ENCODE assay signal across 15 cellular contexts in genomic region chr3:99845335-99845734, GRCh38. TPM values are rescaled to one million over a fixed set of nuclear protein-coding genes. Genes with fewer than 3 reads are reported as not detected.
DNase-seq lines count a peak whose midpoint lies in the region; ATAC-seq and TF ChIP-seq lines count a peak whose summit lies in the region.
"Had no signal": no experiment of that assay in that cellular context is flagged by ENCODE, and none has a peak within 500 bp of the region (broad histone marks: within the 10 kb centered on the region; RNA-seq: fewer than 3 reads in every experiment).

No MANE protein-coding gene starts in this region.

- H3K9me3 ChIP-seq in Peyer's patch = no peaks in the 10 kb centered on the region
- H3K9me3 ChIP-seq in left lung = no peaks in the 10 kb centered on the region
- H3K9me3 ChIP-seq in subcutaneous abdominal adipose tissue (ENCODE audit: control insufficient read depth in 5 of 5, low read length in 5 of 5) = peaks cover 0 to 6% (median 0%) of the 10 kb centered on the region in 5 donors
- H3K9me3 ChIP-seq: ovary, SK-N-SH had no signal

- in situ Hi-C loops in KBM-7 (cut with MboI; ENCODE audit: low pct_unique_long_range_greater_than_20kb, low sequenced_read_pairs) = no loop called here

- peaks cover 0 to 1% (median 0%) of the 10 kb centered on the region in 6 donors for H3K9me3 Mint-ChIP-seq in immature natural killer cell
- no peaks in the 10 kb centered on the region for H3K9me3 Mint-ChIP-seq in activated T-helper 1 cell treated with anti-CD3 and anti-CD28 coated beads, Interleukin-12 subunit alpha, Interleukin-12 subunit beta, Interleukin-2, Interleukin-4 antibody, amounts not matched to agents 30 ng/mL and 10 ng/mL and 1 ng/mL, durations not matched to agents 14 hours and 24 hours and 36 hours
- H3K9me3 Mint-ChIP-seq: brain had no signal

- ATAC-seq in left lung = no peak
- no peak for ATAC-seq in GM18873 (IDR thresholded peaks at IDR 0.05; ENCODE audit: low FRiP score, unreplicated experiment)
- ATAC-seq in HG03521 (IDR thresholded peaks at IDR 0.05; ENCODE audit: unreplicated experiment) = no peak

- no peak for TF ChIP-seq POLR2A in Peyer's patch (IDR thresholded peaks at IDR 0.05)

- no peak overlapping the region for H3K27ac Mint-ChIP-seq in immature natural killer cell
- no peak overlapping the region for H3K27ac Mint-ChIP-seq in activated T-helper 1 cell treated with anti-CD3 and anti-CD28 coated beads, Interleukin-12 subunit alpha, Interleukin-12 subunit beta, Interleukin-2, Interleukin-4 antibody, amounts not matched to agents 30 ng/mL and 10 ng/mL and 1 ng/mL, durations not matched to agents 14 hours and 24 hours and 36 hours

- H3K4me3 ChIP-seq in Peyer's patch = no peak overlapping the region
- no peak overlapping the region for H3K4me3 ChIP-seq in left lung
- no peak overlapping the region for H3K4me3 ChIP-seq in subcutaneous abdominal adipose tissue (ENCODE audit: low read depth in 1 of 5, low read length in 5 of 5)
- H3K4me3 ChIP-seq: ovary had no signal

- no peaks in the 10 kb centered on the region for H3K36me3 Mint-ChIP-seq in immature natural killer cell
- H3K36me3 Mint-ChIP-seq in activated T-helper 1 cell treated with anti-CD3 and anti-CD28 coated beads, Interleukin-12 subunit alpha, Interleukin-12 subunit beta, Interleukin-2, Interleukin-4 antibody, amounts not matched to agents 30 ng/mL and 10 ng/mL and 1 ng/mL, durations not matched to agents 14 hours and 24 hours and 36 hours (ENCODE audit: low read depth) = peaks cover 3% of the 10 kb centered on the region
- H3K36me3 Mint-ChIP-seq: brain; CD4-positive, CD25-positive, alpha-beta regulatory T cell had no signal

- H3K4me1 Mint-ChIP-seq in immature natural killer cell = no peaks in the 10 kb centered on the region
- H3K4me1 Mint-ChIP-seq in activated T-helper 1 cell treated with anti-CD3 and anti-CD28 coated beads, Interleukin-12 subunit alpha, Interleukin-12 subunit beta, Interleukin-2, Interleukin-4 antibody, amounts not matched to agents 30 ng/mL and 10 ng/mL and 1 ng/mL, durations not matched to agents 14 hours and 24 hours and 36 hours (ENCODE audit: low read depth) = peaks cover 32% of the 10 kb centered on the region

- H3K27ac ChIP-seq in Peyer's patch = peak overlapping the region; percentile 12 to 73 (median 32)
- peak overlapping the region; percentile 62 to 65 for H3K27ac ChIP-seq in left lung
- H3K27ac ChIP-seq in subcutaneous abdominal adipose tissue (ENCODE audit: low read depth, low read length) = peak overlapping the region; percentile 89

- intact Hi-C loops in left lung (cut with DNase I) = no loop called here
- intact Hi-C loops in activated T-helper 1 cell treated with anti-CD3 and anti-CD28 coated beads, Interleukin-12 subunit alpha, Interleukin-12 subunit beta, Interleukin-2, Interleukin-4 antibody, amounts not matched to agents 30 ng/mL and 10 ng/mL and 1 ng/mL, durations not matched to agents 14 hours and 24 hours and 36 hours (cut with micrococcal nuclease) = no loop called here

- no peak for TF ChIP-seq CTCF in Peyer's patch (IDR thresholded peaks at IDR 0.05)
- TF ChIP-seq CTCF in left lung (IDR thresholded peaks at IDR 0.05) = no peak

- H3K4me3 Mint-ChIP-seq in immature natural killer cell = no peak overlapping the region
- no peak overlapping the region for H3K4me3 Mint-ChIP-seq in activated T-helper 1 cell treated with anti-CD3 and anti-CD28 coated beads, Interleukin-12 subunit alpha, Interleukin-12 subunit beta, Interleukin-2, Interleukin-4 antibody, amounts not matched to agents 30 ng/mL and 10 ng/mL and 1 ng/mL, durations not matched to agents 14 hours and 24 hours and 36 hours
- H3K4me3 Mint-ChIP-seq: brain; CD4-positive, CD25-positive, alpha-beta regulatory T cell had no signal

- H3K27me3 ChIP-seq in Peyer's patch (no peaks in the 10 kb centered on the region), left lung (no peaks in the 10 kb centered on the region), subcutaneous abdominal adipose tissue (ENCODE audit: control insufficient read depth in 5 of 5, insufficient read depth in 4 of 5, low read length in 5 of 5) (no peaks in the 10 kb centered on the region)
- H3K27me3 ChIP-seq: ovary had no signal

- H3K36me3 ChIP-seq in Peyer's patch (no peaks in the 10 kb centered on the region), left lung (peaks cover 0 to 3% of the 10 kb centered on the region in 2 donors), subcutaneous abdominal adipose tissue (ENCODE audit: control insufficient read depth in 5 of 5, insufficient read depth in 5 of 5, low read length in 5 of 5) (peaks cover under 1 to 13% (median 5%) of the 10 kb centered on the region in 5 donors)
- H3K36me3 ChIP-seq: ovary had no signal

- DNase-seq in KBM-7 = peak; percentile 83
- no peak for DNase-seq in Peyer's patch
- no peak for DNase-seq in left lung
- no peak for DNase-seq in immature natural killer cell
- DNase-seq in activated T-helper 1 cell treated with anti-CD3 and anti-CD28 coated beads, Interleukin-12 subunit alpha, Interleukin-12 subunit beta, Interleukin-2, Interleukin-4 antibody, amounts not matched to agents 30 ng/mL and 10 ng/mL and 1 ng/mL, durations not matched to agents 14 hours and 24 hours and 36 hours (ENCODE audit: low spot score) = no peak
- DNase-seq: activated naive CD4-positive, alpha-beta T cell; CD4-positive, CD25-positive, alpha-beta regulatory T cell; effector CD4-positive, alpha-beta T cell; ovary; SK-N-SH; stimulated activated CD4-positive, alpha-beta T cell treated with anti-CD3 and anti-CD28 coated beads, Interleukin-15, amount 100 ng/mL, for 24 hours had no signal

- H3K27me3 Mint-ChIP-seq in immature natural killer cell (ENCODE audit: low read depth in 3 of 3) = peaks cover 0 to 4% (median 2%) of the 10 kb centered on the region in 3 donors
- H3K27me3 Mint-ChIP-seq in activated T-helper 1 cell treated with anti-CD3 and anti-CD28 coated beads, Interleukin-12 subunit alpha, Interleukin-12 subunit beta, Interleukin-2, Interleukin-4 antibody, amounts not matched to agents 30 ng/mL and 10 ng/mL and 1 ng/mL, durations not matched to agents 14 hours and 24 hours and 36 hours (ENCODE audit: insufficient read depth) = no peaks in the 10 kb centered on the region
- H3K27me3 Mint-ChIP-seq: brain; CD4-positive, CD25-positive, alpha-beta regulatory T cell had no signal

- H3K4me1 ChIP-seq in Peyer's patch = no peaks in the 10 kb centered on the region
- H3K4me1 ChIP-seq in left lung = peaks cover 19 to 28% of the 10 kb centered on the region in 2 donors
- peaks cover 6 to 48% (median 36%) of the 10 kb centered on the region in 5 donors for H3K4me1 ChIP-seq in subcutaneous abdominal adipose tissue (ENCODE audit: control insufficient read depth in 5 of 5, insufficient read depth in 5 of 5, low read length in 5 of 5)

- H3K9ac ChIP-seq in subcutaneous abdominal adipose tissue (ENCODE audit: low read length in 5 of 5) = peak overlapping the region in 2 of 5 donors; percentile 14 to 36
- H3K9ac ChIP-seq: SK-N-SH had no signal

RNA-seq across cellular contexts. Expression of gene CMSS1, which starts 27.7 kb away (rescaled TPM):
- 1 to 10 TPM; 1.3 to 9.9 (median 2.3) TPM for total RNA-seq in Peyer's patch
- total RNA-seq in left lung = 10 to 100 TPM; 13.4 to 32.7 TPM
- 10 to 100 TPM; 12.1 to 13.4 (median 12.8) TPM for polyA plus RNA-seq in immature natural killer cell
- total RNA-seq in activated T-helper 1 cell treated with anti-CD3 and anti-CD28 coated beads, Interleukin-12 subunit alpha, Interleukin-12 subunit beta, Interleukin-2, Interleukin-4 antibody, amounts not matched to agents 30 ng/mL and 10 ng/mL and 1 ng/mL, durations not matched to agents 14 hours and 24 hours and 36 hours = 108 and 121 TPM in 2 replicates

Comparison
In these comparisons a context has a peak if more than half of its experiments do, and no peak if none do; other contexts are left out.
1. H3K27ac ChIP-seq: peak in every context shown above with its lines; median percentile 89 in subcutaneous abdominal adipose tissue; 64 in left lung; 32 in Peyer's patch.